1 cellular context compared by ENCODE assay signal in the genomic region with DNA sequence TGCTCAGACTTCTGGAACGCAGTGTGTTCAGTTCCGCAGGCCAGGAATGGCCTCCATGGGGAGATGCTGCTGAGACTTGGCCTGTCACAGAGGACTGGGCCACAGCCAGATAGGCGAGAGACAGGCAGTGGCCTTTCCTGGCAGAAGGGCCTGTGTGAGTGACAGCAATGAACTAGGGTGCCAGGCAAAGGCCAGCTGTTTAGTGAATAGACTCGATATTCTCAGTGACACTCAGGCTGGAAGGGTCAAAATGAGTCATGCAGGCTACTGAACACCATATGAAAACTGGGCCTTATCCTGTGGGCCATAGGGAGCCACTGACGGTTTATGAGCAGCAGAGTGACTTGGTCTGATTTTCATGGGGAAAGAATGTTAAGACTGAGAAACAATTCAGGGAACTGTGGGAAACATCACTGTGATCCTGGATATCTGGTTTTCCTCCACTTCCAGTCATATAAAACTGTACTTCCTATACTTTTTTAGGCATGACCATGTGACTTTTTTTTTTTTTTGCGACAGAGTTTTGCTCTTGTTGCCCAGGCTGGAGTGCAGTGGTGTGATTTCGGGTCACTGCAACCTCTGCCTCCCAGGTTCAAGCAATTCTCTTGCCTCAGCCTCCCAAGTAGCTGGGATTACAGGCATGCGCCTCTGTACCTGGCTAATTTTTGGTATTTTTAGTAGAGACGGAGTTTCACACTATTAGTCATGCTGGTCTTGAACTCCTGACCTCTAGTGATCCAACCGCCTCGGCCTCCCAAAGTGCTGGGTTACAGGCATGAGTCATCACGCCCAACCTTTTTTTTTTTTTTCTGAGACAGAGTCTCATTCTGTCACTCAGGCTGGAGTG.
TF ChIP-seq lines count a peak whose summit lies in the region.

No MANE protein-coding gene starts in this region.

TF ChIP-seq in HepG2, 621 proteins besides CTCF, POLR2A, EP300 and RAD21 (continued from another document and continues in another):
- no peak for TF ChIP-seq FOXP1 (IDR thresholded peaks at IDR 0.05)
- TF ChIP-seq FOXP1 (CRISPR knock-in tag; IDR thresholded peaks at IDR 0.05) = 0 out of 2 replicates have a peak, but pooled peaks have one; percentile 26
- TF ChIP-seq, protein P1, sequence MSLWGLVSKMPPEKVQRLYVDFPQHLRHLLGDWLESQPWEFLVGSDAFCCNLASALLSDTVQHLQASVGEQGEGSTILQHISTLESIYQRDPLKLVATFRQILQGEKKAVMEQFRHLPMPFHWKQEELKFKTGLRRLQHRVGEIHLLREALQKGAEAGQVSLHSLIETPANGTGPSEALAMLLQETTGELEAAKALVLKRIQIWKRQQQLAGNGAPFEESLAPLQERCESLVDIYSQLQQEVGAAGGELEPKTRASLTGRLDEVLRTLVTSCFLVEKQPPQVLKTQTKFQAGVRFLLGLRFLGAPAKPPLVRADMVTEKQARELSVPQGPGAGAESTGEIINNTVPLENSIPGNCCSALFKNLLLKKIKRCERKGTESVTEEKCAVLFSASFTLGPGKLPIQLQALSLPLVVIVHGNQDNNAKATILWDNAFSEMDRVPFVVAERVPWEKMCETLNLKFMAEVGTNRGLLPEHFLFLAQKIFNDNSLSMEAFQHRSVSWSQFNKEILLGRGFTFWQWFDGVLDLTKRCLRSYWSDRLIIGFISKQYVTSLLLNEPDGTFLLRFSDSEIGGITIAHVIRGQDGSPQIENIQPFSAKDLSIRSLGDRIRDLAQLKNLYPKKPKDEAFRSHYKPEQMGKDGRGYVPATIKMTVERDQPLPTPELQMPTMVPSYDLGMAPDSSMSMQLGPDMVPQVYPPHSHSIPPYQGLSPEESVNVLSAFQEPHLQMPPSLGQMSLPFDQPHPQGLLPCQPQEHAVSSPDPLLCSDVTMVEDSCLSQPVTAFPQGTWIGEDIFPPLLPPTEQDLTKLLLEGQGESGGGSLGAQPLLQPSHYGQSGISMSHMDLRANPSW (CRISPR knock-in tag; IDR thresholded peaks at IDR 0.05; ENCODE audit: borderline replicate concordance) = no peak
- 0 out of 2 replicates have a peak, but pooled peaks have one; percentile 46 for TF ChIP-seq YEATS4 (CRISPR knock-in tag; IDR thresholded peaks at IDR 0.05; ENCODE audit: borderline replicate concordance)
- TF ChIP-seq, protein P2, sequence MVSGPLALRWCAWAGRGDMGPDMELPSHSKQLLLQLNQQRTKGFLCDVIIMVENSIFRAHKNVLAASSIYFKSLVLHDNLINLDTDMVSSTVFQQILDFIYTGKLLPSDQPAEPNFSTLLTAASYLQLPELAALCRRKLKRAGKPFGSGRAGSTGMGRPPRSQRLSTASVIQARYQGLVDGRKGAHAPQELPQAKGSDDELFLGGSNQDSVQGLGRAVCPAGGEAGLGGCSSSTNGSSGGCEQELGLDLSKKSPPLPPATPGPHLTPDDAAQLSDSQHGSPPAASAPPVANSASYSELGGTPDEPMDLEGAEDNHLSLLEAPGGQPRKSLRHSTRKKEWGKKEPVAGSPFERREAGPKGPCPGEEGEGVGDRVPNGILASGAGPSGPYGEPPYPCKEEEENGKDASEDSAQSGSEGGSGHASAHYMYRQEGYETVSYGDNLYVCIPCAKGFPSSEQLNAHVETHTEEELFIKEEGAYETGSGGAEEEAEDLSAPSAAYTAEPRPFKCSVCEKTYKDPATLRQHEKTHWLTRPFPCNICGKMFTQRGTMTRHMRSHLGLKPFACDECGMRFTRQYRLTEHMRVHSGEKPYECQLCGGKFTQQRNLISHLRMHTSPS (CRISPR knock-in tag; IDR thresholded peaks at IDR 0.05; ENCODE audit: low read depth) = no peak
- TF ChIP-seq, protein P3, sequence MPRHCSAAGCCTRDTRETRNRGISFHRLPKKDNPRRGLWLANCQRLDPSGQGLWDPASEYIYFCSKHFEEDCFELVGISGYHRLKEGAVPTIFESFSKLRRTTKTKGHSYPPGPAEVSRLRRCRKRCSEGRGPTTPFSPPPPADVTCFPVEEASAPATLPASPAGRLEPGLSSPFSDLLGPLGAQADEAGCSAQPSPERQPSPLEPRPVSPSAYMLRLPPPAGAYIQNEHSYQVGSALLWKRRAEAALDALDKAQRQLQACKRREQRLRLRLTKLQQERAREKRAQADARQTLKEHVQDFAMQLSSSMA (CRISPR knock-in tag; IDR thresholded peaks at IDR 0.05) = no peak
- TF ChIP-seq ZIK1 (CRISPR knock-in tag; IDR thresholded peaks at IDR 0.05; ENCODE audit: borderline replicate concordance, low read depth) = no peak
- TF ChIP-seq, protein P4, sequence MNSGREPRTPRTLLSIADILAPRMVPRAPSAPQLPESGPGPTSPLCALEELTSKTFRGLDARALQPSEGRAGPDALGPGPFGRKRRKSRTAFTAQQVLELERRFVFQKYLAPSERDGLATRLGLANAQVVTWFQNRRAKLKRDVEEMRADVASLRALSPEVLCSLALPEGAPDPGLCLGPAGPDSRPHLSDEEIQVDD (CRISPR knock-in tag; IDR thresholded peaks at IDR 0.05; ENCODE audit: borderline replicate concordance) = no peak
- TF ChIP-seq CHD4 (IDR thresholded peaks at IDR 0.05; ENCODE audit: borderline replicate concordance, low read length) = peak; percentile 91; the same call in 1 of the 2 replicates
- TF ChIP-seq NFRKB (IDR thresholded peaks at IDR 0.05) = no peak
- TF ChIP-seq TBX3 (IDR thresholded peaks at IDR 0.05; ENCODE audit: borderline replicate concordance) = no peak
- TF ChIP-seq, protein P5, sequence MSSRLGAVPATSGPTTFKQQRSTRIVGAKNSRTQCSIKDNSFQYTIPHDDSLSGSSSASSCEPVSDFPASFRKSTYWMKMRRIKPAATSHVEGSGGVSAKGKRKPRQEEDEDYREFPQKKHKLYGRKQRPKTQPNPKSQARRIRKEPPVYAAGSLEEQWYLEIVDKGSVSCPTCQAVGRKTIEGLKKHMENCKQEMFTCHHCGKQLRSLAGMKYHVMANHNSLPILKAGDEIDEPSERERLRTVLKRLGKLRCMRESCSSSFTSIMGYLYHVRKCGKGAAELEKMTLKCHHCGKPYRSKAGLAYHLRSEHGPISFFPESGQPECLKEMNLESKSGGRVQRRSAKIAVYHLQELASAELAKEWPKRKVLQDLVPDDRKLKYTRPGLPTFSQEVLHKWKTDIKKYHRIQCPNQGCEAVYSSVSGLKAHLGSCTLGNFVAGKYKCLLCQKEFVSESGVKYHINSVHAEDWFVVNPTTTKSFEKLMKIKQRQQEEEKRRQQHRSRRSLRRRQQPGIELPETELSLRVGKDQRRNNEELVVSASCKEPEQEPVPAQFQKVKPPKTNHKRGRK (CRISPR knock-in tag; IDR thresholded peaks at IDR 0.05) = no peak
- no peak for TF ChIP-seq NFE2L1 (CRISPR knock-in tag; IDR thresholded peaks at IDR 0.05; ENCODE audit: borderline replicate concordance)
- TF ChIP-seq BHLHE40 (IDR thresholded peaks at IDR 0.05; ENCODE audit: low read length) = no peak
- no peak for TF ChIP-seq ZNF263 (CRISPR knock-in tag; IDR thresholded peaks at IDR 0.05)
- no peak for TF ChIP-seq ZNF782 (CRISPR knock-in tag; IDR thresholded peaks at IDR 0.05; ENCODE audit: borderline replicate concordance)
- no peak for TF ChIP-seq ZKSCAN1 (IDR thresholded peaks at IDR 0.05; ENCODE audit: low read length)
- no peak for TF ChIP-seq ZNF557 (CRISPR knock-in tag; IDR thresholded peaks at IDR 0.05)
- no peak for TF ChIP-seq ZNF282 (IDR thresholded peaks at IDR 0.05; ENCODE audit: partially characterized antibody)
- no peak for TF ChIP-seq ZBTB42 (CRISPR knock-in tag; IDR thresholded peaks at IDR 0.05)
- TF ChIP-seq REXO4 (CRISPR knock-in tag; IDR thresholded peaks at IDR 0.05; ENCODE audit: borderline replicate concordance) = no peak
- no peak for TF ChIP-seq YY1 (IDR thresholded peaks at IDR 0.05; ENCODE audit: insufficient read depth, insufficient replicate concordance, low read depth, low read length)
- TF ChIP-seq, protein P6, sequence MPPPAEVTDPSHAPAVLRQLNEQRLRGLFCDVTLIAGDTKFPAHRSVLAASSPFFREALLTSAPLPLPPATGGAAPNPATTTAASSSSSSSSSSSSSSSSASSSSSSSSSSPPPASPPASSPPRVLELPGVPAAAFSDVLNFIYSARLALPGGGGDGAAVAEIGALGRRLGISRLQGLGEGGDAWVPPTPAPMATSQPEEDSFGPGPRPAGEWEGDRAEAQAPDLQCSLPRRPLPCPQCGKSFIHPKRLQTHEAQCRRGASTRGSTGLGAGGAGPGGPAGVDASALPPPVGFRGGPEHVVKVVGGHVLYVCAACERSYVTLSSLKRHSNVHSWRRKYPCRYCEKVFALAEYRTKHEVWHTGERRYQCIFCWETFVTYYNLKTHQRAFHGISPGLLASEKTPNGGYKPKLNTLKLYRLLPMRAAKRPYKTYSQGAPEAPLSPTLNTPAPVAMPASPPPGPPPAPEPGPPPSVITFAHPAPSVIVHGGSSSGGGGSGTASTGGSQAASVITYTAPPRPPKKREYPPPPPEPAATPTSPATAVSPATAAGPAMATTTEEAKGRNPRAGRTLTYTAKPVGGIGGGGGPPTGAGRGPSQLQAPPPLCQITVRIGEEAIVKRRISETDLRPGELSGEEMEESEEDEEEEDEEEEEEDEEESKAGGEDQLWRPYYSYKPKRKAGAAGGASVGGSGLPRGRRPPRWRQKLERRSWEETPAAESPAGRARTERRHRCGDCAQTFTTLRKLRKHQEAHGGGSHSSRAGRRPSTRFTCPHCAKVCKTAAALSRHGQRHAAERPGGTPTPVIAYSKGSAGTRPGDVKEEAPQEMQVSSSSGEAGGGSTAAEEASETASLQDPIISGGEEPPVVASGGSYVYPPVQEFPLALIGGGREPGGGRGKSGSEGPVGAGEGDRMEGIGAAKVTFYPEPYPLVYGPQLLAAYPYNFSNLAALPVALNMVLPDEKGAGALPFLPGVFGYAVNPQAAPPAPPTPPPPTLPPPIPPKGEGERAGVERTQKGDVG (CRISPR knock-in tag; IDR thresholded peaks at IDR 0.05; ENCODE audit: borderline replicate concordance) = no peak; the same call in 1 of the 2 replicates
- TF ChIP-seq ZNF253 (CRISPR knock-in tag; IDR thresholded peaks at IDR 0.05; ENCODE audit: borderline replicate concordance) = no peak
- no peak for TF ChIP-seq DPF2 (CRISPR knock-in tag; IDR thresholded peaks at IDR 0.05; ENCODE audit: borderline replicate concordance, low read depth)
- TF ChIP-seq, protein P7, sequence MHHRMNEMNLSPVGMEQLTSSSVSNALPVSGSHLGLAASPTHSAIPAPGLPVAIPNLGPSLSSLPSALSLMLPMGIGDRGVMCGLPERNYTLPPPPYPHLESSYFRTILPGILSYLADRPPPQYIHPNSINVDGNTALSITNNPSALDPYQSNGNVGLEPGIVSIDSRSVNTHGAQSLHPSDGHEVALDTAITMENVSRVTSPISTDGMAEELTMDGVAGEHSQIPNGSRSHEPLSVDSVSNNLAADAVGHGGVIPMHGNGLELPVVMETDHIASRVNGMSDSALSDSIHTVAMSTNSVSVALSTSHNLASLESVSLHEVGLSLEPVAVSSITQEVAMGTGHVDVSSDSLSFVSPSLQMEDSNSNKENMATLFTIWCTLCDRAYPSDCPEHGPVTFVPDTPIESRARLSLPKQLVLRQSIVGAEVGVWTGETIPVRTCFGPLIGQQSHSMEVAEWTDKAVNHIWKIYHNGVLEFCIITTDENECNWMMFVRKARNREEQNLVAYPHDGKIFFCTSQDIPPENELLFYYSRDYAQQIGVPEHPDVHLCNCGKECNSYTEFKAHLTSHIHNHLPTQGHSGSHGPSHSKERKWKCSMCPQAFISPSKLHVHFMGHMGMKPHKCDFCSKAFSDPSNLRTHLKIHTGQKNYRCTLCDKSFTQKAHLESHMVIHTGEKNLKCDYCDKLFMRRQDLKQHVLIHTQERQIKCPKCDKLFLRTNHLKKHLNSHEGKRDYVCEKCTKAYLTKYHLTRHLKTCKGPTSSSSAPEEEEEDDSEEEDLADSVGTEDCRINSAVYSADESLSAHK (CRISPR knock-in tag; IDR thresholded peaks at IDR 0.05; ENCODE audit: borderline replicate concordance) = no peak
- no peak for TF ChIP-seq SAFB2 (CRISPR knock-in tag; IDR thresholded peaks at IDR 0.05; ENCODE audit: borderline replicate concordance, low read depth)
- TF ChIP-seq, protein P8, sequence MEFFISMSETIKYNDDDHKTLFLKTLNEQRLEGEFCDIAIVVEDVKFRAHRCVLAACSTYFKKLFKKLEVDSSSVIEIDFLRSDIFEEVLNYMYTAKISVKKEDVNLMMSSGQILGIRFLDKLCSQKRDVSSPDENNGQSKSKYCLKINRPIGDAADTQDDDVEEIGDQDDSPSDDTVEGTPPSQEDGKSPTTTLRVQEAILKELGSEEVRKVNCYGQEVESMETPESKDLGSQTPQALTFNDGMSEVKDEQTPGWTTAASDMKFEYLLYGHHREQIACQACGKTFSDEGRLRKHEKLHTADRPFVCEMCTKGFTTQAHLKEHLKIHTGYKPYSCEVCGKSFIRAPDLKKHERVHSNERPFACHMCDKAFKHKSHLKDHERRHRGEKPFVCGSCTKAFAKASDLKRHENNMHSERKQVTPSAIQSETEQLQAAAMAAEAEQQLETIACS (CRISPR knock-in tag; IDR thresholded peaks at IDR 0.05) = 0 out of 2 replicates have a peak, but pooled peaks have one; percentile 27
- TF ChIP-seq ZNF501 (CRISPR knock-in tag; IDR thresholded peaks at IDR 0.05) = peak; percentile 69
- TF ChIP-seq, protein P9, sequence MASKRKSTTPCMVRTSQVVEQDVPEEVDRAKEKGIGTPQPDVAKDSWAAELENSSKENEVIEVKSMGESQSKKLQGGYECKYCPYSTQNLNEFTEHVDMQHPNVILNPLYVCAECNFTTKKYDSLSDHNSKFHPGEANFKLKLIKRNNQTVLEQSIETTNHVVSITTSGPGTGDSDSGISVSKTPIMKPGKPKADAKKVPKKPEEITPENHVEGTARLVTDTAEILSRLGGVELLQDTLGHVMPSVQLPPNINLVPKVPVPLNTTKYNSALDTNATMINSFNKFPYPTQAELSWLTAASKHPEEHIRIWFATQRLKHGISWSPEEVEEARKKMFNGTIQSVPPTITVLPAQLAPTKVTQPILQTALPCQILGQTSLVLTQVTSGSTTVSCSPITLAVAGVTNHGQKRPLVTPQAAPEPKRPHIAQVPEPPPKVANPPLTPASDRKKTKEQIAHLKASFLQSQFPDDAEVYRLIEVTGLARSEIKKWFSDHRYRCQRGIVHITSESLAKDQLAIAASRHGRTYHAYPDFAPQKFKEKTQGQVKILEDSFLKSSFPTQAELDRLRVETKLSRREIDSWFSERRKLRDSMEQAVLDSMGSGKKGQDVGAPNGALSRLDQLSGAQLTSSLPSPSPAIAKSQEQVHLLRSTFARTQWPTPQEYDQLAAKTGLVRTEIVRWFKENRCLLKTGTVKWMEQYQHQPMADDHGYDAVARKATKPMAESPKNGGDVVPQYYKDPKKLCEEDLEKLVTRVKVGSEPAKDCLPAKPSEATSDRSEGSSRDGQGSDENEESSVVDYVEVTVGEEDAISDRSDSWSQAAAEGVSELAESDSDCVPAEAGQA (IDR thresholded peaks at IDR 0.05; ENCODE audit: low read depth) = no peak
- TF ChIP-seq, protein P9 (CRISPR knock-in tag; IDR thresholded peaks at IDR 0.05; ENCODE audit: borderline replicate concordance) = no peak; the same call in 1 of the 2 replicates
- no peak for TF ChIP-seq KAT2B (IDR thresholded peaks at IDR 0.05; ENCODE audit: borderline replicate concordance, low read depth, low read length)
- no peak for TF ChIP-seq POLR2G (IDR thresholded peaks at IDR 0.05; ENCODE audit: low read depth, low read length)
